ENCODE assay signal across 24 cellular contexts in genomic region chr2:230400041-230400440, GRCh38. TPM values are rescaled to one million over a fixed set of nuclear protein-coding genes. Genes with fewer than 3 reads are reported as not detected.
"Had no signal": no experiment of that assay in that cellular context is flagged by ENCODE, and none has a peak within 500 bp of the region (broad histone marks: within the 10 kb centered on the region; RNA-seq: fewer than 3 reads in every experiment).

No MANE protein-coding gene starts in this region.

- H3K4me3 ChIP-seq: transverse colon had no signal

- H3K27me3 Mint-ChIP-seq: activated CD8-positive, alpha-beta memory T cell treated with anti-CD3 and anti-CD28 coated beads, Interleukin-2, amount 10 ng/mL, durations not matched to agents 7 days and 5 days; activated CD8-positive, alpha-beta T cell treated with anti-CD3 and anti-CD28 coated beads for 36 hours; dendritic cell treated with granulocyte-macrophage colony-stimulating factor and Interleukin-4, amounts not matched to agents 40 ng/mL and 50 ng/mL, for 4 days had no signal

- H3K27ac ChIP-seq: foreskin keratinocyte, transverse colon had no signal

- H3K4me3 Mint-ChIP-seq: activated CD8-positive, alpha-beta memory T cell treated with anti-CD3 and anti-CD28 coated beads, Interleukin-2, amount 10 ng/mL, durations not matched to agents 7 days and 5 days; activated CD8-positive, alpha-beta T cell treated with anti-CD3 and anti-CD28 coated beads for 36 hours; brain; dendritic cell treated with granulocyte-macrophage colony-stimulating factor and Interleukin-4, amounts not matched to agents 40 ng/mL and 50 ng/mL, for 4 days; neural crest cell; stimulated activated effector memory CD8-positive, alpha-beta T cell treated with anti-CD3 and anti-CD28 coated beads, Interleukin-12 subunit alpha, Interleukin-12 subunit beta, amount 100 ng/mL, for 72 hours; WTC11 had no signal

- H3K4me1 Mint-ChIP-seq: activated CD8-positive, alpha-beta memory T cell treated with anti-CD3 and anti-CD28 coated beads, Interleukin-2, amount 10 ng/mL, durations not matched to agents 7 days and 5 days; brain; neural crest cell; stimulated activated effector memory CD8-positive, alpha-beta T cell treated with anti-CD3 and anti-CD28 coated beads, Interleukin-12 subunit alpha, Interleukin-12 subunit beta, amount 100 ng/mL, for 72 hours had no signal

- H3K27me3 ChIP-seq: foreskin keratinocyte, transverse colon had no signal

- H3K4me1 ChIP-seq: foreskin keratinocyte, transverse colon had no signal

- DNase-seq: activated CD4-positive, alpha-beta T cell treated with anti-CD3 and anti-CD28 coated beads for 48 hours; activated CD8-positive, alpha-beta memory T cell treated with anti-CD3 and anti-CD28 coated beads, Interleukin-2, amount 10 ng/mL, durations not matched to agents 7 days and 5 days; activated CD8-positive, alpha-beta T cell treated with anti-CD3 and anti-CD28 coated beads for 36 hours; activated gamma-delta T cell; activated T-cell treated with anti-CD3 and anti-CD28 coated beads for 4 hours; aorta; caudate nucleus; effector CD4-positive, alpha-beta T cell; erythroblast; foreskin keratinocyte; left colon; mesenchymal stem cell; occipital lobe; posterior cingulate gyrus; small intestine; stimulated activated CD4-positive, alpha-beta T cell treated with anti-CD3 and anti-CD28 coated beads, Interleukin-2, amount 100 ng/mL, for 24 hours; T1000; transverse colon had no signal

- H3K9me3 Mint-ChIP-seq: neural crest cell; stimulated activated effector memory CD8-positive, alpha-beta T cell treated with anti-CD3 and anti-CD28 coated beads, Interleukin-12 subunit alpha, Interleukin-12 subunit beta, amount 100 ng/mL, for 72 hours had no signal

- H3K27ac Mint-ChIP-seq: activated CD8-positive, alpha-beta memory T cell treated with anti-CD3 and anti-CD28 coated beads, Interleukin-2, amount 10 ng/mL, durations not matched to agents 7 days and 5 days; activated CD8-positive, alpha-beta T cell treated with anti-CD3 and anti-CD28 coated beads for 36 hours; brain; dendritic cell treated with granulocyte-macrophage colony-stimulating factor and Interleukin-4, amounts not matched to agents 40 ng/mL and 50 ng/mL, for 4 days; stimulated activated effector memory CD8-positive, alpha-beta T cell treated with anti-CD3 and anti-CD28 coated beads, Interleukin-12 subunit alpha, Interleukin-12 subunit beta, amount 100 ng/mL, for 72 hours; WTC11 had no signal

- ATAC-seq: activated CD8-positive, alpha-beta memory T cell treated with anti-CD3 and anti-CD28 coated beads, Interleukin-2, amount 10 ng/mL, durations not matched to agents 7 days and 5 days; activated CD8-positive, alpha-beta T cell treated with anti-CD3 and anti-CD28 coated beads for 36 hours; foreskin keratinocyte; left colon; sciatic nerve; stimulated activated effector memory CD8-positive, alpha-beta T cell treated with anti-CD3 and anti-CD28 coated beads, Interleukin-12 subunit alpha, Interleukin-12 subunit beta, amount 100 ng/mL, for 72 hours; WTC11 had no signal

- H3K36me3 Mint-ChIP-seq: brain had no signal

RNA-seq across cellular contexts. Expression of gene SP100, which starts 16.0 kb away (rescaled TPM):
- total RNA-seq: neural crest cell had no signal
